Comparison of ENCODE assay signal across 1 cellular context in the genomic region with DNA sequence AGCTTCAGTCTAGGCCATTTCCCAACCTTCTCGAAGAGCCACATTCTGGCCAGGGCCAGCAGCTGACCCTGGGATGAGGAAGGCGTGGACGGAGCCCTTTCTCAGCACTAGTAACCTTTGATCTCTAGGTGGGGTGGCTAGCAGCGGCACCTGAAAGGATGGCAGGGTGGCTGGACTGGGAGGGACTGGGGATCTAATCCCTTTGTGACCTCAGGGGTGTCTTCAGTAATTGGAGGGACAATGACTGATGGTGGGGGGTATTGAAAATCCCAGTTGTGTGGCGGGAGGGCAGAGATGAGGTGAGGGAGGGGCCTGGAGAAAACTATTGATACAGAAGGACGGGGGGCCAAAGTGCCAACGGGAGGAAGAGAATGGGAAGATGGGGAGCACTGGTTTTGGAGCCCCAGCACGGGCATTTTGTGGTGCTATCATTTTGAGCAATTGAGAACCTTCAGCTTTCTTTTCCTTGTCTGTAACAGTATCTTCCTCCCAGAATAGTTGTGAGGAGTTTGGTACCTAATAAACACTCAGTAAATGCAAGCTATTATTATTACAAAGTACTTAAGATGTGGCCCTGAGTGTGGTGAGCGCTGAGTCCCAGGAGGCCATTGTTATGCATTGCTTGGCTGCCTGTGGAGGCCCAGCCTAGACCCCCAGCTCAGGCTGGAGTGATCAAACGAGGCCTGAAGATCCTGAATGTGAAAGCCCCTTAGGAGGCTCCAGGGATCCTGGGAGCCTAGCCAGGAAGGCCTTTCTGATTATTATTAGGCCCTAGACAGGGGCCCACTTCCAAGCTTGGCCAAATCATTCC.
TF ChIP-seq lines count a peak whose summit lies in the region.

No MANE protein-coding gene starts in this region.

TF ChIP-seq in GM12878, 131 proteins besides CTCF, POLR2A, EP300 and RAD21 (continued from another document):
- TF ChIP-seq MLLT1 (IDR thresholded peaks at IDR 0.05) = 0 out of 2 replicates have a peak, but pooled peaks have one; percentile 58
- no peak for TF ChIP-seq SIN3A (IDR thresholded peaks at IDR 0.05; ENCODE audit: low read depth, low read length)
- TF ChIP-seq E2F8 (IDR thresholded peaks at IDR 0.05; ENCODE audit: low read depth, partially characterized antibody) = no peak
- no peak for TF ChIP-seq HCFC1 (IDR thresholded peaks at IDR 0.05; ENCODE audit: low read length)
- TF ChIP-seq ASH2L (IDR thresholded peaks at IDR 0.05; ENCODE audit: borderline replicate concordance, low read depth) = no peak
- TF ChIP-seq, protein P1, sequence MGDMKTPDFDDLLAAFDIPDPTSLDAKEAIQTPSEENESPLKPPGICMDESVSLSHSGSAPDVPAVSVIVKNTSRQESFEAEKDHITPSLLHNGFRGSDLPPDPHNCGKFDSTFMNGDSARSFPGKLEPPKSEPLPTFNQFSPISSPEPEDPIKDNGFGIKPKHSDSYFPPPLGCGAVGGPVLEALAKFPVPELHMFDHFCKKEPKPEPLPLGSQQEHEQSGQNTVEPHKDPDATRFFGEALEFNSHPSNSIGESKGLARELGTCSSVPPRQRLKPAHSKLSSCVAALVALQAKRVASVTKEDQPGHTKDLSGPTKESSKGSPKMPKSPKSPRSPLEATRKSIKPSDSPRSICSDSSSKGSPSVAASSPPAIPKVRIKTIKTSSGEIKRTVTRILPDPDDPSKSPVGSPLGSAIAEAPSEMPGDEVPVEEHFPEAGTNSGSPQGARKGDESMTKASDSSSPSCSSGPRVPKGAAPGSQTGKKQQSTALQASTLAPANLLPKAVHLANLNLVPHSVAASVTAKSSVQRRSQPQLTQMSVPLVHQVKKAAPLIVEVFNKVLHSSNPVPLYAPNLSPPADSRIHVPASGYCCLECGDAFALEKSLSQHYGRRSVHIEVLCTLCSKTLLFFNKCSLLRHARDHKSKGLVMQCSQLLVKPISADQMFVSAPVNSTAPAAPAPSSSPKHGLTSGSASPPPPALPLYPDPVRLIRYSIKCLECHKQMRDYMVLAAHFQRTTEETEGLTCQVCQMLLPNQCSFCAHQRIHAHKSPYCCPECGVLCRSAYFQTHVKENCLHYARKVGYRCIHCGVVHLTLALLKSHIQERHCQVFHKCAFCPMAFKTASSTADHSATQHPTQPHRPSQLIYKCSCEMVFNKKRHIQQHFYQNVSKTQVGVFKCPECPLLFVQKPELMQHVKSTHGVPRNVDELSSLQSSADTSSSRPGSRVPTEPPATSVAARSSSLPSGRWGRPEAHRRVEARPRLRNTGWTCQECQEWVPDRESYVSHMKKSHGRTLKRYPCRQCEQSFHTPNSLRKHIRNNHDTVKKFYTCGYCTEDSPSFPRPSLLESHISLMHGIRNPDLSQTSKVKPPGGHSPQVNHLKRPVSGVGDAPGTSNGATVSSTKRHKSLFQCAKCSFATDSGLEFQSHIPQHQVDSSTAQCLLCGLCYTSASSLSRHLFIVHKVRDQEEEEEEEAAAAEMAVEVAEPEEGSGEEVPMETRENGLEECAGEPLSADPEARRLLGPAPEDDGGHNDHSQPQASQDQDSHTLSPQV (IDR thresholded peaks at IDR 0.05) = no peak
- no peak for TF ChIP-seq ATF3 (IDR thresholded peaks at IDR 0.05; ENCODE audit: borderline replicate concordance, extremely low read depth, low read depth, low read length)
- TF ChIP-seq ZNF687 (IDR thresholded peaks at IDR 0.05) = peak; percentile 59; the same call in 1 of the 2 replicates
- TF ChIP-seq, protein P2, sequence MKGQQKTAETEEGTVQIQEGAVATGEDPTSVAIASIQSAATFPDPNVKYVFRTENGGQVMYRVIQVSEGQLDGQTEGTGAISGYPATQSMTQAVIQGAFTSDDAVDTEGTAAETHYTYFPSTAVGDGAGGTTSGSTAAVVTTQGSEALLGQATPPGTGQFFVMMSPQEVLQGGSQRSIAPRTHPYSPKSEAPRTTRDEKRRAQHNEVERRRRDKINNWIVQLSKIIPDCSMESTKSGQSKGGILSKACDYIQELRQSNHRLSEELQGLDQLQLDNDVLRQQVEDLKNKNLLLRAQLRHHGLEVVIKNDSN (IDR thresholded peaks at IDR 0.05; ENCODE audit: borderline replicate concordance, extremely low read length, insufficient read depth, low read depth, low read length) = no peak
- no peak for TF ChIP-seq RB1 (IDR thresholded peaks at IDR 0.05; ENCODE audit: borderline replicate concordance)
- TF ChIP-seq SUPT20H (IDR thresholded peaks at IDR 0.05; ENCODE audit: borderline replicate concordance, control insufficient read depth, low read depth, low read length) = no peak
- no peak for TF ChIP-seq SREBF2 (IDR thresholded peaks at IDR 0.05; ENCODE audit: low read length)
- no peak for TF ChIP-seq YBX1 (IDR thresholded peaks at IDR 0.05)
- no peak for TF ChIP-seq GABPA (IDR thresholded peaks at IDR 0.05; ENCODE audit: low read depth)
- TF ChIP-seq NFYA (IDR thresholded peaks at IDR 0.05; ENCODE audit: borderline replicate concordance, low read depth, low read length) = no peak
- no peak for TF ChIP-seq FOS (IDR thresholded peaks at IDR 0.05; ENCODE audit: borderline replicate concordance, extremely low read depth, insufficient read length)
- no peak for TF ChIP-seq STAT3 (IDR thresholded peaks at IDR 0.05; ENCODE audit: low read depth, low read length)
- no peak for TF ChIP-seq KDM1A (IDR thresholded peaks at IDR 0.05; ENCODE audit: borderline replicate concordance)
- no peak for TF ChIP-seq TCF3 (IDR thresholded peaks at IDR 0.05; ENCODE audit: borderline replicate concordance, insufficient read depth, low read depth, low read length)
